ENCODE assay signal across 5 cellular contexts in the genomic region with DNA sequence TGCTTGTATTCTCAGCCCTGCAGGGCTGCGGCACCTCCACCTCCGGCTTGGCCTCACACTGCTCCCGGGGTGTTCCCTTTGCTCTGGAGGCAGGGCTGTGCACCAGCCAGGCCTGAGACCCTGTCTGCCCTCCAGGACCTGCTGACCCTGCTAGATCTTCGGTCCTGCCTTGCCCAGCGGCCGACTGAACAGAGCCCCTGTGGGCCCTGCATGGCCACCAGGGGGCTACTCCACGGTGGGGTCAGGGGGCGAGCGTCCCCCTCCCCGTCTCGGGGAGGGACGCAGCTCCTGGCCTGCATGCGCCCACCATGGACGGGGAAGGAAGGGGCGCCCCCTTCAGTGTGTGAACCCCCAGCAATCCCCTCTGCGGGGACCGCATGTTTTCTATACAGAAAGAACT. TPM values are rescaled to one million over a fixed set of nuclear protein-coding genes. Genes with fewer than 3 reads are reported as not detected.
DNase-seq lines count a peak whose midpoint lies in the region; ATAC-seq and TF ChIP-seq lines count a peak whose summit lies in the region.
"Not testable (repeated sequence)": the region's sequence is repeated elsewhere in the genome, so short reads cannot be mapped to it uniquely, and the experiment has no call there.
"Had no signal": no experiment of that assay in that cellular context is flagged by ENCODE, and none has a peak within 500 bp of the region (broad histone marks: within the 10 kb centered on the region; RNA-seq: fewer than 3 reads in every experiment).

No MANE protein-coding gene starts in this region.

- H3K27ac Mint-ChIP-seq in WTC11, result not testable (repeated sequence)

- H3K9me3 ChIP-seq in Panc1 (ENCODE audit: control insufficient read depth, insufficient read depth, low read depth, low read length); psoas muscle: not testable (repeated sequence)

- not testable (repeated sequence) for H3K4me1 Mint-ChIP-seq in WTC11

- TF ChIP-seq CTCF in Panc1 (IDR thresholded peaks at IDR 0.05); WTC11 (IDR thresholded peaks at IDR 0.05); psoas muscle (IDR thresholded peaks at IDR 0.05): not testable (repeated sequence)

- not testable (repeated sequence) for BruUV-seq in Panc1 (replicated peaks; lab: Mats Ljungman, UMichigan)

- DNase-seq in Panc1 (ENCODE audit: low read depth, low spot score); WTC11 (ENCODE audit: low spot score); left lobe of liver (ENCODE audit: low spot score); psoas muscle: not testable (repeated sequence)

- H3K4me3 ChIP-seq in Panc1 (ENCODE audit: low read depth in 2 of 2, low read length in 2 of 2); psoas muscle: not testable (repeated sequence)

- intact Hi-C loops in Panc1 (cut with micrococcal nuclease; ENCODE audit: unreplicated experiment); psoas muscle (cut with DNase I): not testable (repeated sequence)

- not testable (repeated sequence) for H3K4me3 Mint-ChIP-seq in WTC11

- in situ Hi-C loops in Panc1 (cut with HindIII; ENCODE audit: low pct_unique_long_range_greater_than_20kb, low sequenced_read_pairs), result not testable (repeated sequence)

- H3K4me1 ChIP-seq in Panc1 (ENCODE audit: control insufficient read depth, insufficient read depth, low read length); psoas muscle: not testable (repeated sequence)

- H3K9me3 Mint-ChIP-seq in WTC11, result not testable (repeated sequence)

- H3K36me3 ChIP-seq in Panc1 (ENCODE audit: control insufficient read depth, insufficient read depth, low read length); psoas muscle (ENCODE audit: insufficient read depth in 1 of 2, low read depth in 1 of 2): not testable (repeated sequence)

- not testable (repeated sequence) for H3K27ac ChIP-seq in Panc1 (ENCODE audit: low read length); psoas muscle

- H3K27me3 ChIP-seq in Panc1 (ENCODE audit: control insufficient read depth, insufficient read depth, low read length); psoas muscle (ENCODE audit: insufficient read depth in 3 of 3, low read length in 2 of 3): not testable (repeated sequence)

- peak; percentile 62 for ATAC-seq in Panc1
- ATAC-seq in WTC11, result peak; percentile 79
- ATAC-seq in left lobe of liver, result peak; percentile 21
- ATAC-seq in psoas muscle, result peak; percentile 43 to 74 (median 62)

- no CpG with 5 or more reads among the region's 17 CpGs for WGBS in psoas muscle, 3 donors

- CTCF ChIA-PET in Panc1 (lab: Charles Lee); WTC11 (lab: Charles Lee): not testable (repeated sequence)

- not testable (repeated sequence) for H3K27me3 Mint-ChIP-seq in WTC11 (ENCODE audit: low read depth)

- not testable (repeated sequence) for H3K36me3 Mint-ChIP-seq in WTC11

- POLR2A ChIA-PET in Panc1 (lab: Charles Lee); WTC11 (lab: Charles Lee): not testable (repeated sequence)

RNA-seq across cellular contexts. Expression of a gene that starts 36.0 kb away (rescaled TPM):
- total RNA-seq in Panc1 (2021; ENCODE audit: unreplicated experiment), result 32.3 TPM
- polyA plus RNA-seq in Panc1 (2012; ENCODE audit: insufficient read length), result 12.1 TPM
- 3.7 to 3.9 TPM (median 3.8 TPM) in 3 replicates for total RNA-seq in WTC11 (2021)
- total RNA-seq in left lobe of liver, result 6.3 TPM
- 10 to 100 TPM; 10.8 to 31.2 (median 21.9) TPM for total RNA-seq in psoas muscle
- 10 to 100 TPM in 1 of 3 donors, 1 to 10 TPM in 2; 1.7 to 85.1 (median 3.8) TPM for polyA plus RNA-seq in psoas muscle
- polyA plus RNA-seq: CD4-positive, alpha-beta memory T cell had no signal

Comparison
In these comparisons a context has a peak if more than half of its experiments do, and no peak if none do; other contexts are left out.
1. ATAC-seq: peak in every context shown above with its lines; median percentile 79 in WTC11; 62 in Panc1; 62 in psoas muscle; 21 in left lobe of liver.